In the genomic region with DNA sequence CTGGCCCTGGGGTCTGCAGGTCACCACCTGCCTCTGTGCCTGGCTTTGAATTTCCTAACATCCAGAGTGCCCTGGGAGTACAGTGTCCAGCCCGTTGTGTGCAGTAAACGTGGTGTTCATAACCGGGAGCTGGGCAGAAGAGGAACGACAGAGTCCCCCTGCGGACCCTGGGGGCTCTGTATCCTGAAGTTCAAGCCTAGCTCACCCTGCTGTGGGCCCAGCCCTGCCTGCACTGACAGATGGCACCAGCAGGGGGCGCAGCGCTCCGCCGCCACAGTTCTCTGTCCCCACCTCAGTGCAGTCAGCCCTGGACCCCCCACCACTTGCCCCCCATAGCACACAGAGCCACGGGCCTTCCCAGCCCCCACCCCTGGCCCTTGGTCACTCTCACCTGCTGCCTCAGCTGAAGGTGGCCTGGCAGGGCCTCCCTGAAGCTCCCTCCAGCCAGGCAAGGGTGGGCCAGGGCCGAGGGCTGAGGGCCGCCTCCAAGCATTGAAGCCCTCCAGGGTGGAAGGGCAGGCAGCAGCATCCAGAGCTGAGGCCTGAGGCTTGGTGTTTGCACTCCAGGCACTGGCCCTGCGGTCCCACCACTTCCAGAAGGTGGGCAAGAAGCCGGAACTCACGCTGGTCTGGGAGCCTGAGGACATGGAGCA, we compare ENCODE assay signal across 10 cellular contexts. TPM values are rescaled to one million over a fixed set of nuclear protein-coding genes. Genes with fewer than 3 reads are reported as not detected.
A peak's percentile ranks its signal among the peaks of the same experiment; 100 is the strongest.
DNase-seq lines count a peak whose midpoint lies in the region; ATAC-seq, FAIRE-seq and TF ChIP-seq lines count a peak whose summit lies in the region.
"Not testable (repeated sequence)": the region's sequence is repeated elsewhere in the genome, so short reads cannot be mapped to it uniquely, and the experiment has no call there.
"Had no signal": no experiment of that assay in that cellular context is flagged by ENCODE, and none has a peak within 500 bp of the region (broad histone marks: within the 10 kb centered on the region; RNA-seq: fewer than 3 reads in every experiment).

No MANE protein-coding gene starts in this region.

- TF ChIP-seq POLR2A in esophagus squamous epithelium (IDR thresholded peaks at IDR 0.05), result not testable (repeated sequence)

- H3K9me3 ChIP-seq in DND-41 (ENCODE audit: insufficient read depth, low read length, severe bottlenecking); ascending aorta; esophagus squamous epithelium; pancreas: not testable (repeated sequence)

- peak; percentile 12; the same call in 1 of the 2 replicates for TF ChIP-seq RAD21 in Ishikawa (IDR thresholded peaks at IDR 0.05; ENCODE audit: low read depth)

- DNase-seq in DND-41; esophagus squamous epithelium (lab: John Stamatoyannopoulos, UW): not testable (repeated sequence)
- DNase-seq in ascending aorta (ENCODE audit: low spot score in 2 of 2), result peak in 1 of 2 donors; percentile 56
- peak; percentile 48 for DNase-seq in left lobe of liver (ENCODE audit: low spot score)
- DNase-seq in pancreas, result peak in 2 of 6 donors; percentile 26 to 51
- peak; percentile 29 for DNase-seq in ureter (ENCODE audit: low spot score)

- 60 to 90% methylated on average over 3 to 4 of the region's 15 CpGs for WGBS in esophagus squamous epithelium, 2 donors
- WGBS in pancreas, 2 donors, result 55 to 68% methylated on average over 11 to 15 of the region's 15 CpGs

- not testable (repeated sequence) for H3K79me2 ChIP-seq in DND-41 (ENCODE audit: insufficient read depth, low read length)

- H2AFZ ChIP-seq in DND-41 (ENCODE audit: low read depth, low read length), result not testable (repeated sequence)

- not testable (repeated sequence) for H3K4me1 ChIP-seq in DND-41 (ENCODE audit: insufficient read depth, low read length); ascending aorta; esophagus squamous epithelium; pancreas

- TF ChIP-seq CTCF in DND-41 (IDR thresholded peaks at IDR 0.05; ENCODE audit: borderline replicate concordance, extremely low read depth, low read length, poor library complexity, severe bottlenecking) (peak; percentile 58), ascending aorta (IDR thresholded peaks at IDR 0.05) (peak in 2 of 3 experiments; percentile 24 to 34), esophagus squamous epithelium (IDR thresholded peaks at IDR 0.05) (peak in 5 of 6 experiments; percentile 19 to 36 (median 29)), pancreas (IDR thresholded peaks at IDR 0.05) (peak in 3 of 4 donors; percentile 21 to 54 (median 34))

- H3K9ac ChIP-seq in DND-41 (ENCODE audit: low read depth, low read length), result not testable (repeated sequence)

- FAIRE-seq in pancreas (lab: Jason Lieb, UNC), result not testable (repeated sequence)

- ATAC-seq in DND-41 (ENCODE audit: insufficient read depth, low read depth) (peak; percentile 77), left lobe of liver (peak; percentile 63), pancreas (peak in 3 of 4 donors; percentile 42 to 68 (median 46))
- peak; percentile 42 to 58 for ATAC-seq in activated CD4-positive, CD25-positive, alpha-beta regulatory T cell treated with anti-CD3 and anti-CD28 coated beads, Interleukin-2, amount 50 U/mL, for 24 hours

- TF ChIP-seq EP300 in Ishikawa (IDR thresholded peaks at IDR 0.05; ENCODE audit: borderline replicate concordance), result not testable (repeated sequence)

- intact Hi-C loops in ascending aorta (cut with DNase I); esophagus squamous epithelium (cut with DNase I): not testable (repeated sequence)
- intact Hi-C loops in pancreas (cut with DNase I), result loop anchor here in 1 of 3 donors (10.0 kb wide), 1 partner anchor 99 kb away; no protein-coding TSS in a partner anchor

- H3K4me2 ChIP-seq in DND-41 (ENCODE audit: insufficient read depth, low read length), result not testable (repeated sequence)

- not testable (repeated sequence) for H3K27ac ChIP-seq in DND-41 (ENCODE audit: low read length); ascending aorta; esophagus squamous epithelium; pancreas

- not testable (repeated sequence) for H4K20me1 ChIP-seq in DND-41 (ENCODE audit: insufficient read depth, low read length)

- H3K27me3 ChIP-seq in DND-41 (ENCODE audit: insufficient read depth, low read length, poor library complexity); ascending aorta; esophagus squamous epithelium; pancreas: not testable (repeated sequence)

- H3K36me3 ChIP-seq in DND-41 (ENCODE audit: insufficient read depth, low read length); pancreas: not testable (repeated sequence)
- H3K36me3 ChIP-seq in ascending aorta (peaks cover 13 to 15% of the 10 kb centered on the region in 2 donors), esophagus squamous epithelium (peaks cover 0 to 44% (median 14%) of the 10 kb centered on the region in 3 donors)

- not testable (repeated sequence) for H3K4me3 ChIP-seq in DND-41 (ENCODE audit: low read depth in 1 of 2, low read length in 2 of 2); ascending aorta; esophagus squamous epithelium; pancreas

RNA-seq across cellular contexts. Expression of a gene that starts 43.2 kb away (rescaled TPM):
- not detected for total RNA-seq in ascending aorta
- total RNA-seq in esophagus squamous epithelium, result not detected
- 0.20 TPM for total RNA-seq in left lobe of liver
- total RNA-seq in pancreas, result not detected
- polyA plus RNA-seq in pancreas, result not detected
- total RNA-seq in ureter, result not detected
- total RNA-seq: CD8-positive, alpha-beta memory T cell; occipital lobe had no signal
- polyA plus RNA-seq: CD8-positive, alpha-beta memory T cell had no signal
